In the genomic region with DNA sequence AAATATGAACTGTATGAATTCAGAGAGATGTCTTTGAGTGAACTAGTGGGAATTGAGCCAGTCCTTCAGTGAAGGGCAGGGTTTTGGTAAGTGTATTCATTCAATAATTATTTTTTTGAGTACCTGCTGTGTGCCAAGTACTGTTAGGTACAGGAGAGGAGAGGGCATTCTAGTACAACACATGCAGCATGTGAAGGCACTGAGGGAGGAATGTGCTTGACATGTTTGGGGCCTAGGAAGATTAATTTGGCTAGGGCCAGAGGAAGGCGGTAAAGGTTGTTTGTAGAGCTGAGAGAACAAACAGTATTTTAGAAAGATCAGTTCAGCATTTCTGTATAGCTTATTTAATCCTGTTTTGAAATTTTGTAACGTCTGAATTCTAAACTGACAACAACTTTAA, we compare ENCODE assay signal across 14 cellular contexts. TPM values are rescaled to one million over a fixed set of nuclear protein-coding genes. Genes with fewer than 3 reads are reported as not detected.
DNase-seq lines count a peak whose midpoint lies in the region; ATAC-seq and TF ChIP-seq lines count a peak whose summit lies in the region.
"Had no signal": no experiment of that assay in that cellular context is flagged by ENCODE, and none has a peak within 500 bp of the region (broad histone marks: within the 10 kb centered on the region; RNA-seq: fewer than 3 reads in every experiment).

No MANE protein-coding gene starts in this region.

- TF ChIP-seq CTCF in left lung (IDR thresholded peaks at IDR 0.05) (no peak), chondrocyte (IDR thresholded peaks at IDR 0.05) (no peak)

- ATAC-seq in left ventricle myocardium superior (peak; percentile 74), left cardiac atrium (no peak), left lung (peak; percentile 70)
- ATAC-seq: CD8-positive, alpha-beta T cell had no signal

- no peaks in the 10 kb centered on the region for H3K36me3 ChIP-seq in left lung
- H3K36me3 ChIP-seq: HAP-1 had no signal

- no peaks in the 10 kb centered on the region for H3K27me3 Mint-ChIP-seq in chondrocyte (ENCODE audit: low read depth)

- peak; percentile 0 for DNase-seq in NCI-H2029 (lab: John Stamatoyannopoulos, UW)
- DNase-seq in NCI-H2029 treated with DMSO at 0.1 percent for 48 hours (lab: John Stamatoyannopoulos, UW) = no peak
- no peak for DNase-seq in left ventricle myocardium superior
- DNase-seq in left cardiac atrium = no peak
- DNase-seq in left lung = no peak
- DNase-seq in NCI-H446 treated with DMSO at 0.1 percent for 48 hours (lab: John Stamatoyannopoulos, UW) = no peak
- no peak for DNase-seq in chondrocyte (ENCODE audit: low spot score)
- DNase-seq: Caco-2; CD8-positive, alpha-beta T cell; DND-41; GDM1 had no signal

- H3K4me1 ChIP-seq in left lung = no peaks in the 10 kb centered on the region
- H3K4me1 ChIP-seq: Caco-2, HAP-1 had no signal

- H3K27ac ChIP-seq in left lung = no peak overlapping the region
- H3K27ac ChIP-seq: 22Rv1 had no signal

- intact Hi-C loops in left ventricle myocardium superior (cut with micrococcal nuclease) (no loop called here), left cardiac atrium (cut with DNase I) (no loop called here), left lung (cut with DNase I) (no loop called here)

- no peaks in the 10 kb centered on the region for H3K36me3 Mint-ChIP-seq in chondrocyte (ENCODE audit: low read depth)

- no peak overlapping the region for H3K4me3 ChIP-seq in left lung
- H3K4me3 ChIP-seq: HAP-1 had no signal

- H3K9me3 ChIP-seq in left lung = no peaks in the 10 kb centered on the region
- H3K9me3 ChIP-seq: Caco-2 had no signal

- H3K27me3 ChIP-seq in left lung = no peaks in the 10 kb centered on the region

- H3K4me1 Mint-ChIP-seq in chondrocyte (ENCODE audit: low read depth) = peaks cover 5% of the 10 kb centered on the region
- H3K4me1 Mint-ChIP-seq: CD14-positive monocyte had no signal

- no peak overlapping the region for H3K27ac Mint-ChIP-seq in chondrocyte (ENCODE audit: unreplicated experiment)
- H3K27ac Mint-ChIP-seq: CD14-positive monocyte; CD8-positive, alpha-beta T cell had no signal

- no peak overlapping the region for H3K4me3 Mint-ChIP-seq in chondrocyte (ENCODE audit: unreplicated experiment)
- H3K4me3 Mint-ChIP-seq: CD14-positive monocyte; CD8-positive, alpha-beta T cell had no signal

- peaks cover 8% of the 10 kb centered on the region for H3K9me3 Mint-ChIP-seq in chondrocyte (ENCODE audit: low read depth)
- H3K9me3 Mint-ChIP-seq: CD8-positive, alpha-beta T cell had no signal

RNA-seq across cellular contexts. Expression of a gene that starts 27.8 kb away (rescaled TPM):
- total RNA-seq in left ventricle myocardium superior (54.1 TPM), left cardiac atrium (10 to 100 TPM; 34.3 to 41.8 TPM), left lung (10 to 100 TPM; 22.5 to 25.7 TPM), chondrocyte (23.6 to 33.0 TPM (median 25.6 TPM) in 3 replicates)

Comparison
In these comparisons a context has a peak if more than half of its experiments do, and no peak if none do; other contexts are left out.
1. ATAC-seq: peak in left ventricle myocardium superior (single experiment) and left lung (single experiment); none in left cardiac atrium (0 of 2).